ENCODE assay signal across 24 cellular contexts in genomic region chr12:48923117-48923516, GRCh38. TPM values are rescaled to one million over a fixed set of nuclear protein-coding genes. Genes with fewer than 3 reads are reported as not detected.
DNase-seq lines count a peak whose midpoint lies in the region; ATAC-seq and TF ChIP-seq lines count a peak whose summit lies in the region.
"Had no signal": no experiment of that assay in that cellular context is flagged by ENCODE, and none has a peak within 500 bp of the region (broad histone marks: within the 10 kb centered on the region; RNA-seq: fewer than 3 reads in every experiment).

No MANE protein-coding gene starts in this region.

- peak overlapping the region; percentile 49 for H3K27ac Mint-ChIP-seq in T-helper 1 cell treated with Interleukin-12 subunit alpha and Interleukin-12 subunit beta and Interleukin-4 antibody, amounts not matched to agents 30 μg/mL and 1 μg/mL, for 36 hours
- peak overlapping the region in 2 of 3 donors; percentile 52 to 98 for H3K27ac Mint-ChIP-seq in CD4-positive, CD25-positive, alpha-beta regulatory T cell
- H3K27ac Mint-ChIP-seq in activated CD4-positive, alpha-beta memory T cell treated with anti-CD3 and anti-CD28 coated beads, Interleukin-2, amount 10 ng/mL, durations not matched to agents 7 days and 5 days: peak overlapping the region; percentile 89
- peak overlapping the region; percentile 43 for H3K27ac Mint-ChIP-seq in mesothelial cell of epicardium

- H3K36me3 ChIP-seq in CD4-positive, CD25-positive, alpha-beta regulatory T cell (ENCODE audit: control insufficient read depth, insufficient read depth, low read length): peaks cover 20% of the 10 kb centered on the region
- H3K36me3 ChIP-seq: gastroesophageal sphincter, thoracic aorta had no signal

- POLR2A ChIA-PET in activated CD4-positive, alpha-beta memory T cell treated with anti-CD3 and anti-CD28 coated beads, Interleukin-2, amount 10 ng/mL, durations not matched to agents 7 days and 5 days (lab: Charles Lee): interaction anchor here (0.9 to 3.3 kb wide), 6 partner anchors 10 to 94 kb away, joined by 3 to 30 read pairs (median 5); partner anchors contain the start of gene RND1

- peaks cover 33% of the 10 kb centered on the region for H3K36me3 Mint-ChIP-seq in T-helper 1 cell treated with Interleukin-12 subunit alpha and Interleukin-12 subunit beta and Interleukin-4 antibody, amounts not matched to agents 30 μg/mL and 1 μg/mL, for 36 hours (ENCODE audit: low read depth)
- peaks cover 24% of the 10 kb centered on the region for H3K36me3 Mint-ChIP-seq in CD4-positive, CD25-positive, alpha-beta regulatory T cell
- peaks cover 49% of the 10 kb centered on the region for H3K36me3 Mint-ChIP-seq in activated CD4-positive, alpha-beta memory T cell treated with anti-CD3 and anti-CD28 coated beads, Interleukin-2, amount 10 ng/mL, durations not matched to agents 7 days and 5 days (ENCODE audit: low read depth)
- H3K36me3 Mint-ChIP-seq in mesothelial cell of epicardium: peaks cover 11% of the 10 kb centered on the region

- peaks cover 46% of the 10 kb centered on the region for H3K4me1 Mint-ChIP-seq in T-helper 1 cell treated with Interleukin-12 subunit alpha and Interleukin-12 subunit beta and Interleukin-4 antibody, amounts not matched to agents 30 μg/mL and 1 μg/mL, for 36 hours (ENCODE audit: low read depth)
- peaks cover 6 to 72% (median 38%) of the 10 kb centered on the region in 4 donors for H3K4me1 Mint-ChIP-seq in CD4-positive, CD25-positive, alpha-beta regulatory T cell
- H3K4me1 Mint-ChIP-seq in activated CD4-positive, alpha-beta memory T cell treated with anti-CD3 and anti-CD28 coated beads, Interleukin-2, amount 10 ng/mL, durations not matched to agents 7 days and 5 days: peaks cover 51% of the 10 kb centered on the region
- peaks cover 8% of the 10 kb centered on the region for H3K4me1 Mint-ChIP-seq in mesothelial cell of epicardium

- CTCF ChIA-PET in activated CD4-positive, alpha-beta memory T cell treated with anti-CD3 and anti-CD28 coated beads, Interleukin-2, amount 10 ng/mL, durations not matched to agents 7 days and 5 days (lab: Charles Lee): interaction anchor here (0.7 to 8.2 kb wide), 4 partner anchors 20 to 862 kb away, joined by 3 to 61 read pairs (median 19); partner anchors contain the start of gene DDX23

- H3K9me3 ChIP-seq in CD4-positive, CD25-positive, alpha-beta regulatory T cell (ENCODE audit: control insufficient read depth in 2 of 2, low read length in 2 of 2): no peaks in the 10 kb centered on the region
- H3K9me3 ChIP-seq: esophagus squamous epithelium, gastroesophageal sphincter, mucosa of descending colon, psoas muscle, thoracic aorta had no signal

- ATAC-seq in CD4-positive, CD25-positive, alpha-beta regulatory T cell (ENCODE audit: low read depth in 2 of 2): no peak
- ATAC-seq: activated CD4-positive, CD25-positive, alpha-beta regulatory T cell treated with anti-CD3 and anti-CD28 coated beads, Interleukin-2, amount 50 U/mL, for 24 hours; gastroesophageal sphincter; mucosa of descending colon; psoas muscle had no signal

- no peak overlapping the region for H3K27ac ChIP-seq in CD4-positive, CD25-positive, alpha-beta regulatory T cell (ENCODE audit: insufficient read depth, low read length, poor library complexity, severe bottlenecking)
- H3K27ac ChIP-seq: 22Rv1, brain microvascular endothelial cell, esophagus squamous epithelium, gastroesophageal sphincter, psoas muscle, thoracic aorta had no signal

- H3K27me3 ChIP-seq in CD4-positive, CD25-positive, alpha-beta regulatory T cell (ENCODE audit: control insufficient read depth, insufficient read depth, low read length): no peaks in the 10 kb centered on the region
- H3K27me3 ChIP-seq: brain microvascular endothelial cell, esophagus squamous epithelium, gastroesophageal sphincter had no signal

- no peaks in the 10 kb centered on the region for H3K27me3 Mint-ChIP-seq in T-helper 1 cell treated with Interleukin-12 subunit alpha and Interleukin-12 subunit beta and Interleukin-4 antibody, amounts not matched to agents 30 μg/mL and 1 μg/mL, for 36 hours (ENCODE audit: low read depth)
- no peaks in the 10 kb centered on the region for H3K27me3 Mint-ChIP-seq in CD4-positive, CD25-positive, alpha-beta regulatory T cell
- H3K27me3 Mint-ChIP-seq in activated CD4-positive, alpha-beta memory T cell treated with anti-CD3 and anti-CD28 coated beads, Interleukin-2, amount 10 ng/mL, durations not matched to agents 7 days and 5 days: no peaks in the 10 kb centered on the region
- H3K27me3 Mint-ChIP-seq in mesothelial cell of epicardium (ENCODE audit: low read depth): no peaks in the 10 kb centered on the region

- no peak for TF ChIP-seq CTCF in mesothelial cell of epicardium (IDR thresholded peaks at IDR 0.05; ENCODE audit: unreplicated experiment)

- H3K4me3 Mint-ChIP-seq in T-helper 1 cell treated with Interleukin-12 subunit alpha and Interleukin-12 subunit beta and Interleukin-4 antibody, amounts not matched to agents 30 μg/mL and 1 μg/mL, for 36 hours: no peak overlapping the region
- peak overlapping the region in 3 of 4 donors; percentile 3 to 99 (median 61) for H3K4me3 Mint-ChIP-seq in CD4-positive, CD25-positive, alpha-beta regulatory T cell
- no peak overlapping the region for H3K4me3 Mint-ChIP-seq in activated CD4-positive, alpha-beta memory T cell treated with anti-CD3 and anti-CD28 coated beads, Interleukin-2, amount 10 ng/mL, durations not matched to agents 7 days and 5 days
- H3K4me3 Mint-ChIP-seq in mesothelial cell of epicardium: no peak overlapping the region

- DNase-seq in T-helper 1 cell (no peak), mesothelial cell of epicardium (ENCODE audit: low spot score in 2 of 2, unreplicated experiment in 2 of 2) (no peak), DMS153 treated with DMSO at 0.1 percent for 48 hours (lab: John Stamatoyannopoulos, UW; ENCODE audit: unreplicated experiment) (no peak), germinal center (ENCODE audit: low spot score) (no peak), head of caudate nucleus (no peak)
- no peak for DNase-seq in CD4-positive, CD25-positive, alpha-beta regulatory T cell
- DNase-seq in activated CD4-positive, alpha-beta memory T cell treated with anti-CD3 and anti-CD28 coated beads, Interleukin-2, amount 10 ng/mL, durations not matched to agents 7 days and 5 days: no peak
- DNase-seq: activated CD8-positive, alpha-beta memory T cell treated with anti-CD3 and anti-CD28 coated beads, Interleukin-2, amount 50 U/mL, for 48 hours; brain microvascular endothelial cell; DMS79; esophagus squamous epithelium; KBM-7; mucosa of descending colon; NCI-H2171 treated with DMSO at 0.1 percent for 48 hours; psoas muscle had no signal

- no peak overlapping the region for H3K4me3 ChIP-seq in CD4-positive, CD25-positive, alpha-beta regulatory T cell (ENCODE audit: low read depth, low read length)
- H3K4me3 ChIP-seq: esophagus squamous epithelium, gastroesophageal sphincter, mucosa of descending colon, thoracic aorta had no signal

- H3K4me1 ChIP-seq in CD4-positive, CD25-positive, alpha-beta regulatory T cell (ENCODE audit: control insufficient read depth, insufficient read depth, low read length, poor library complexity, severe bottlenecking): peaks cover 41% of the 10 kb centered on the region
- H3K4me1 ChIP-seq: psoas muscle had no signal

- intact Hi-C loops in head of caudate nucleus (cut with DNase I): no loop called here

- no peaks in the 10 kb centered on the region for H3K9me3 Mint-ChIP-seq in T-helper 1 cell treated with Interleukin-12 subunit alpha and Interleukin-12 subunit beta and Interleukin-4 antibody, amounts not matched to agents 30 μg/mL and 1 μg/mL, for 36 hours
- H3K9me3 Mint-ChIP-seq in CD4-positive, CD25-positive, alpha-beta regulatory T cell: no peaks in the 10 kb centered on the region
- H3K9me3 Mint-ChIP-seq in activated CD4-positive, alpha-beta memory T cell treated with anti-CD3 and anti-CD28 coated beads, Interleukin-2, amount 10 ng/mL, durations not matched to agents 7 days and 5 days: no peaks in the 10 kb centered on the region
- no peaks in the 10 kb centered on the region for H3K9me3 Mint-ChIP-seq in mesothelial cell of epicardium

RNA-seq across cellular contexts. Expression of gene FKBP11, which starts 2.2 kb away (rescaled TPM):
- total RNA-seq in CD4-positive, CD25-positive, alpha-beta regulatory T cell: 55.6 TPM
- polyA plus RNA-seq in CD4-positive, CD25-positive, alpha-beta regulatory T cell: 10 to 100 TPM; 56.5 to 79.7 (median 77.0) TPM
- total RNA-seq in activated CD4-positive, alpha-beta memory T cell treated with anti-CD3 and anti-CD28 coated beads, Interleukin-2, amount 10 ng/mL, durations not matched to agents 7 days and 5 days: 10 to 100 TPM; 73.4 to 78.7 TPM
- total RNA-seq in mesothelial cell of epicardium: 30.5 to 34.7 TPM (median 33.7 TPM) in 3 replicates

RNA-seq across cellular contexts. Expression of gene ARF3, which starts 34.2 kb away (rescaled TPM):
- total RNA-seq in CD4-positive, CD25-positive, alpha-beta regulatory T cell: 79.4 TPM
- polyA plus RNA-seq in CD4-positive, CD25-positive, alpha-beta regulatory T cell: 10 to 100 TPM; 21.2 to 30.5 (median 23.6) TPM
- total RNA-seq in activated CD4-positive, alpha-beta memory T cell treated with anti-CD3 and anti-CD28 coated beads, Interleukin-2, amount 10 ng/mL, durations not matched to agents 7 days and 5 days: 100 to 1,000 TPM; 114 to 122 TPM
- total RNA-seq in mesothelial cell of epicardium: 123 to 125 TPM (median 125 TPM) in 3 replicates

RNA-seq across cellular contexts. Expression of gene WNT10B, which starts 48.4 kb away (rescaled TPM):
- total RNA-seq in CD4-positive, CD25-positive, alpha-beta regulatory T cell: 1.6 TPM
- not detected for polyA plus RNA-seq in CD4-positive, CD25-positive, alpha-beta regulatory T cell
- total RNA-seq in activated CD4-positive, alpha-beta memory T cell treated with anti-CD3 and anti-CD28 coated beads, Interleukin-2, amount 10 ng/mL, durations not matched to agents 7 days and 5 days: 1 to 10 TPM; 4.1 to 4.2 TPM
- 0.77 to 1.2 TPM (median 0.98 TPM) in 3 replicates for total RNA-seq in mesothelial cell of epicardium
- total RNA-seq: OCI-LY7 had no signal

RNA-seq across cellular contexts. Expression of gene WNT1, which starts 55.0 kb away (rescaled TPM):
- 0.62 TPM for total RNA-seq in CD4-positive, CD25-positive, alpha-beta regulatory T cell
- under 1 TPM in 1 of 4 donors, not detected in 3; 0.39 TPM for polyA plus RNA-seq in CD4-positive, CD25-positive, alpha-beta regulatory T cell
- under 1 TPM; 0.33 to 0.73 TPM for total RNA-seq in activated CD4-positive, alpha-beta memory T cell treated with anti-CD3 and anti-CD28 coated beads, Interleukin-2, amount 10 ng/mL, durations not matched to agents 7 days and 5 days
- total RNA-seq in mesothelial cell of epicardium: not detected in 3 replicates
- total RNA-seq: gastroesophageal sphincter, HT-29, lower leg skin, mucosa of descending colon, OCI-LY7, psoas muscle had no signal
- polyA plus RNA-seq: keratinocyte, psoas muscle had no signal

RNA-seq across cellular contexts. Expression of gene RND1, which starts 57.4 kb away (rescaled TPM):
- 7.3 TPM for total RNA-seq in CD4-positive, CD25-positive, alpha-beta regulatory T cell
- polyA plus RNA-seq in CD4-positive, CD25-positive, alpha-beta regulatory T cell: under 1 TPM; 0.13 to 0.63 (median 0.42) TPM
- 1 to 10 TPM; 2.6 to 3.0 TPM for total RNA-seq in activated CD4-positive, alpha-beta memory T cell treated with anti-CD3 and anti-CD28 coated beads, Interleukin-2, amount 10 ng/mL, durations not matched to agents 7 days and 5 days
- 14.9 to 15.8 TPM (median 15.0 TPM) in 3 replicates for total RNA-seq in mesothelial cell of epicardium

Comparison
In these comparisons a context has a peak if more than half of its experiments do, and no peak if none do; other contexts are left out.
1. H3K4me3 Mint-ChIP-seq: peak in CD4-positive, CD25-positive, alpha-beta regulatory T cell (3 of 4); none in T-helper 1 cell treated with Interleukin-12 subunit alpha and Interleukin-12 subunit beta and Interleukin-4 antibody, amounts not matched to agents 30 μg/mL and 1 μg/mL, for 36 hours (single experiment), activated CD4-positive, alpha-beta memory T cell treated with anti-CD3 and anti-CD28 coated beads, Interleukin-2, amount 10 ng/mL, durations not matched to agents 7 days and 5 days (single experiment) and mesothelial cell of epicardium (single experiment).
2. Peak in every context shown above with its lines, with median percentiles within 50 percentile points of each other: H3K27ac Mint-ChIP-seq.